Comparison of ENCODE assay signal across 1 cellular context in the genomic region with DNA sequence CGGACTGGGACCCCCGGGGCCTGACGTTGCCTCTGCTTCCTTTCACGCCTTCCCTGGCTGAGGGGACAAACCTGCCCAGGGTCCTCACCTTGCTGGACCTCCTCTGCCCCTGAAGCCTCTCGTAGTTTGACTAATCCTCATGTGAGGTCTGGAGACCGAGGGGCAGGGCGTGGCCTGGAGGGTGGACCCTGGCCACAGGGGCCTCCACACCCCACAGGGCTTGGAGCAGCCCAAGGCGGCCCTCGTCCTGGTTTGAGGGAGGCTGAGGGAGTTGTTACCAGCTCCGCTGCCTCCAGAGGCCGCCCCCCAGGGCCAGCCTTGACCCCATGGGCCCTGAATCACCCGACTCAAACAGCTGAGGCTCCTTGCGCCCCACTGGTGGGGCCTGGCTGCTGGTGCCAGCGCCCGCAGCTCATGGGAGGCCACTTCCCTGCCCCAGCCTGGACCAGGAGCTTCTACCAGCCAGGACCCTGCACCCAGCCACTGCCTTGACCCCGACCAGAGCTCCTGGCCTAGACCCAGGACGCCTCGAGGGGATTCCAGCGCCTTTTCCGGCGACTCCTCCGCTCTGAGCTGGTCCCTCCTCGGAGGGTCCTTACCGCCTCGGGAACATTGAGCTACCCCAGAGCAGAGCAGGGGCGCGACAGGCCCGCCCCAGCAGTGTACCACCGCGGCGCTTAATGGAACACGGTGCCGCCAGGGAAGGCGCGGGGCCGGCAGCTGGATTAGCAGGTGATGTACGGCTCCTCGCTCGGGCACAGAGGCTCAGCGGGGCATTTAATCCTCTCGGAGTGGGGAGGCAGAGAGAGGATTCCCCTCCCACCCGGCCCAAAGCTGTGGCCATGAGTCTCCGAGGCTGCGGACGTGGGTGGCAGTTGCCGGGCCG.
TF ChIP-seq lines count a peak whose summit lies in the region.

No MANE protein-coding gene starts in this region.

TF ChIP-seq in GM12878, 131 proteins besides CTCF, POLR2A, EP300 and RAD21 (continued from another document):
- TF ChIP-seq KDM1A (IDR thresholded peaks at IDR 0.05; ENCODE audit: borderline replicate concordance) = no peak
- no peak for TF ChIP-seq PAX8 (IDR thresholded peaks at IDR 0.05)
